ENCODE assay signal across 22 cellular contexts in genomic region chr14:99129211-99129696, GRCh38.
A peak's percentile ranks its signal among the peaks of the same experiment; 100 is the strongest.
DNase-seq lines count a peak whose midpoint lies in the region; ATAC-seq, FAIRE-seq and TF ChIP-seq lines count a peak whose summit lies in the region.
"Had no signal": no experiment of that assay in that cellular context is flagged by ENCODE, and none has a peak within 500 bp of the region (broad histone marks: within the 10 kb centered on the region; RNA-seq: fewer than 3 reads in every experiment).

No MANE protein-coding gene starts in this region.

- peaks cover 0 to 1% of the 10 kb centered on the region in 2 donors for H3K4me1 ChIP-seq in lung (ENCODE audit: control insufficient read depth in 2 of 2, insufficient read depth in 2 of 2, low read length in 2 of 2)
- peaks cover 0 to 12% (median 7%) of the 10 kb centered on the region in 4 donors for H3K4me1 ChIP-seq in tibial artery

- no peak for ATAC-seq in activated CD8-positive, alpha-beta memory T cell treated with anti-CD3 and anti-CD28 coated beads, Interleukin-2, amount 10 ng/mL, durations not matched to agents 7 days and 5 days
- ATAC-seq in lung (ENCODE audit: insufficient read depth, low FRiP score): no peak
- ATAC-seq: effector memory CD8-positive, alpha-beta T cell had no signal

- intact Hi-C loops in activated naive CD4-positive, alpha-beta T cell treated with anti-CD3 and anti-CD28 coated beads for 36 hours (cut with micrococcal nuclease): no loop called here
- intact Hi-C loops in tibial artery (cut with DNase I; ENCODE audit: low total_unique reads): no loop called here

- WGBS in lung, 2 donors: 67 to 71% methylated on average over 12 of the region's 12 CpGs

- no peak for DNase-seq in activated naive CD4-positive, alpha-beta T cell treated with anti-CD3 and anti-CD28 coated beads for 36 hours
- DNase-seq in activated CD8-positive, alpha-beta memory T cell treated with anti-CD3 and anti-CD28 coated beads, Interleukin-2, amount 10 ng/mL, durations not matched to agents 7 days and 5 days: peak; percentile 31
- DNase-seq in lung (ENCODE audit: low spot score): peak; percentile 24
- DNase-seq in tibial artery: peak; percentile 21 to 41
- DNase-seq in cerebellar nuclear complex (lab: John Stamatoyannopoulos, UW): no peak
- no peak for DNase-seq in D721Med (ENCODE audit: insufficient read length, low spot score)
- no peak for DNase-seq in NOMO-1 (lab: John Stamatoyannopoulos, UW; ENCODE audit: unreplicated experiment in 2 of 2)
- DNase-seq: activated gamma-delta T cell treated with Interleukin-2 at 50 U/mL for 16 hours; DMS79; effector memory CD8-positive, alpha-beta T cell; naive B cell; NCI-H187; NCI-H82; stimulated activated CD4-positive, alpha-beta T cell treated with anti-CD3 and anti-CD28 coated beads, Interleukin-4, amount 100 ng/mL, for 4 hours; substantia nigra; WERI-Rb-1 had no signal

- H3K27me3 ChIP-seq in lung (ENCODE audit: control insufficient read depth, insufficient read depth) (no peaks in the 10 kb centered on the region), tibial artery (no peaks in the 10 kb centered on the region)
- H3K27me3 ChIP-seq: SJSA1 had no signal

- H3K27ac ChIP-seq in lung (ENCODE audit: low read depth in 1 of 2, low read length in 1 of 2) (no peak overlapping the region), tibial artery (no peak overlapping the region)
- H3K27ac ChIP-seq: SJSA1, WERI-Rb-1 had no signal

- TF ChIP-seq CTCF in lung (IDR thresholded peaks at IDR 0.05; ENCODE audit: control extremely low read depth, extremely low read depth) (no peak), tibial artery (IDR thresholded peaks at IDR 0.05) (no peak), D721Med (IDR thresholded peaks at IDR 0.05; ENCODE audit: insufficient read depth, missing control alignments) (no peak)

- peak overlapping the region; percentile 56 for H3K27ac Mint-ChIP-seq in activated naive CD4-positive, alpha-beta T cell treated with anti-CD3 and anti-CD28 coated beads, Interleukin-2, amount 50 U/mL, for 24 hours
- H3K27ac Mint-ChIP-seq in activated naive CD4-positive, alpha-beta T cell treated with anti-CD3 and anti-CD28 coated beads for 36 hours: no peak overlapping the region
- no peak overlapping the region for H3K27ac Mint-ChIP-seq in activated CD8-positive, alpha-beta memory T cell treated with anti-CD3 and anti-CD28 coated beads, Interleukin-2, amount 10 ng/mL, durations not matched to agents 7 days and 5 days
- H3K27ac Mint-ChIP-seq: CD4-positive, alpha-beta T cell; progenitor cell of endocrine pancreas; T-helper 1 cell treated with Interleukin-12 subunit alpha and Interleukin-12 subunit beta and Interleukin-4 antibody, amounts not matched to agents 30 μg/mL and 1 μg/mL, for 36 hours had no signal

- no peak for FAIRE-seq in D721Med (lab: Jason Lieb, UNC)

- CTCF ChIA-PET in activated naive CD4-positive, alpha-beta T cell treated with anti-CD3 and anti-CD28 coated beads for 36 hours (lab: Charles Lee): no interaction called here
- CTCF ChIA-PET in activated CD8-positive, alpha-beta memory T cell treated with anti-CD3 and anti-CD28 coated beads, Interleukin-2, amount 10 ng/mL, durations not matched to agents 7 days and 5 days (lab: Charles Lee): no interaction called here

- H3K4me3 Mint-ChIP-seq in activated naive CD4-positive, alpha-beta T cell treated with anti-CD3 and anti-CD28 coated beads, Interleukin-2, amount 50 U/mL, for 24 hours: no peak overlapping the region
- H3K4me3 Mint-ChIP-seq in activated naive CD4-positive, alpha-beta T cell treated with anti-CD3 and anti-CD28 coated beads for 36 hours: no peak overlapping the region
- H3K4me3 Mint-ChIP-seq in activated CD8-positive, alpha-beta memory T cell treated with anti-CD3 and anti-CD28 coated beads, Interleukin-2, amount 10 ng/mL, durations not matched to agents 7 days and 5 days: no peak overlapping the region
- H3K4me3 Mint-ChIP-seq: CD4-positive, alpha-beta T cell; effector memory CD8-positive, alpha-beta T cell; T-helper 1 cell treated with Interleukin-12 subunit alpha and Interleukin-12 subunit beta and Interleukin-4 antibody, amounts not matched to agents 30 μg/mL and 1 μg/mL, for 36 hours had no signal

- no peaks in the 10 kb centered on the region for H3K27me3 Mint-ChIP-seq in activated naive CD4-positive, alpha-beta T cell treated with anti-CD3 and anti-CD28 coated beads, Interleukin-2, amount 50 U/mL, for 24 hours
- no peaks in the 10 kb centered on the region for H3K27me3 Mint-ChIP-seq in activated naive CD4-positive, alpha-beta T cell treated with anti-CD3 and anti-CD28 coated beads for 36 hours (ENCODE audit: low read depth)
- no peaks in the 10 kb centered on the region for H3K27me3 Mint-ChIP-seq in activated CD8-positive, alpha-beta memory T cell treated with anti-CD3 and anti-CD28 coated beads, Interleukin-2, amount 10 ng/mL, durations not matched to agents 7 days and 5 days
- H3K27me3 Mint-ChIP-seq: CD4-positive, alpha-beta T cell; effector memory CD8-positive, alpha-beta T cell had no signal

- H3K9me3 ChIP-seq in lung (ENCODE audit: control insufficient read depth in 2 of 2, insufficient read depth in 1 of 2, low read length in 1 of 2) (no peaks in the 10 kb centered on the region), tibial artery (no peaks in the 10 kb centered on the region)
- H3K9me3 ChIP-seq: SJSA1 had no signal

- peaks cover 2% of the 10 kb centered on the region for H3K36me3 Mint-ChIP-seq in activated naive CD4-positive, alpha-beta T cell treated with anti-CD3 and anti-CD28 coated beads, Interleukin-2, amount 50 U/mL, for 24 hours
- no peaks in the 10 kb centered on the region for H3K36me3 Mint-ChIP-seq in activated naive CD4-positive, alpha-beta T cell treated with anti-CD3 and anti-CD28 coated beads for 36 hours (ENCODE audit: low read depth)
- H3K36me3 Mint-ChIP-seq in activated CD8-positive, alpha-beta memory T cell treated with anti-CD3 and anti-CD28 coated beads, Interleukin-2, amount 10 ng/mL, durations not matched to agents 7 days and 5 days: no peaks in the 10 kb centered on the region
- H3K36me3 Mint-ChIP-seq: naive B cell had no signal

- no peak overlapping the region for H3K4me3 ChIP-seq in lung
- H3K4me3 ChIP-seq in tibial artery: no peak overlapping the region
- H3K4me3 ChIP-seq: SJSA1, smooth muscle cell had no signal

- H3K9me3 Mint-ChIP-seq in activated naive CD4-positive, alpha-beta T cell treated with anti-CD3 and anti-CD28 coated beads, Interleukin-2, amount 50 U/mL, for 24 hours: no peaks in the 10 kb centered on the region
- H3K9me3 Mint-ChIP-seq in activated naive CD4-positive, alpha-beta T cell treated with anti-CD3 and anti-CD28 coated beads for 36 hours: no peaks in the 10 kb centered on the region
- no peaks in the 10 kb centered on the region for H3K9me3 Mint-ChIP-seq in activated CD8-positive, alpha-beta memory T cell treated with anti-CD3 and anti-CD28 coated beads, Interleukin-2, amount 10 ng/mL, durations not matched to agents 7 days and 5 days (ENCODE audit: low read depth)
- H3K9me3 Mint-ChIP-seq: CD4-positive, alpha-beta T cell; effector memory CD8-positive, alpha-beta T cell; T-helper 1 cell treated with Interleukin-12 subunit alpha and Interleukin-12 subunit beta and Interleukin-4 antibody, amounts not matched to agents 30 μg/mL and 1 μg/mL, for 36 hours had no signal

- H3K4me1 Mint-ChIP-seq in activated naive CD4-positive, alpha-beta T cell treated with anti-CD3 and anti-CD28 coated beads, Interleukin-2, amount 50 U/mL, for 24 hours: peaks cover 24% of the 10 kb centered on the region
- H3K4me1 Mint-ChIP-seq in activated naive CD4-positive, alpha-beta T cell treated with anti-CD3 and anti-CD28 coated beads for 36 hours (ENCODE audit: low read depth): peaks cover 19% of the 10 kb centered on the region
- H3K4me1 Mint-ChIP-seq in activated CD8-positive, alpha-beta memory T cell treated with anti-CD3 and anti-CD28 coated beads, Interleukin-2, amount 10 ng/mL, durations not matched to agents 7 days and 5 days: peaks cover 10% of the 10 kb centered on the region
- H3K4me1 Mint-ChIP-seq: naive B cell had no signal

- H3K36me3 ChIP-seq in lung (ENCODE audit: control insufficient read depth in 2 of 2, insufficient read depth in 2 of 2, low read length in 2 of 2) (no peaks in the 10 kb centered on the region), tibial artery (no peaks in the 10 kb centered on the region)
- H3K36me3 ChIP-seq: SJSA1, WERI-Rb-1 had no signal

Comparison
In these comparisons a context has a peak if more than half of its experiments do, and no peak if none do; other contexts are left out.
1. DNase-seq: peak in activated CD8-positive, alpha-beta memory T cell treated with anti-CD3 and anti-CD28 coated beads, Interleukin-2, amount 10 ng/mL, durations not matched to agents 7 days and 5 days (single experiment), lung (single experiment) and tibial artery (2 of 2); none in activated naive CD4-positive, alpha-beta T cell treated with anti-CD3 and anti-CD28 coated beads for 36 hours (single experiment), cerebellar nuclear complex (0 of 2), D721Med (single experiment) and NOMO-1 (0 of 2).